8 cellular contexts compared by ENCODE assay signal in genomic region chr12:122974892-122975789, GRCh38. TPM values are rescaled to one million over a fixed set of nuclear protein-coding genes. Genes with fewer than 3 reads are reported as not detected.
DNase-seq lines count a peak whose midpoint lies in the region; ATAC-seq, FAIRE-seq and TF ChIP-seq lines count a peak whose summit lies in the region.

OGFOD2 (plus strand) TSS chr12:122975244; CDS start chr12:122975252, 8 bp downstream.

- peaks cover 33% of the 10 kb centered on the region for H3K4me1 ChIP-seq in OCI-LY1 (ENCODE audit: insufficient read depth, low read length, severe bottlenecking)
- peaks cover 42% of the 10 kb centered on the region for H3K4me1 ChIP-seq in mononuclear cell (ENCODE audit: insufficient read depth, low read length)

- no peaks in the 10 kb centered on the region for H3K9me2 ChIP-seq in OCI-LY1 (ENCODE audit: low read depth, low read length)

- peak; percentile 68 for ATAC-seq in GM21526 (IDR thresholded peaks at IDR 0.05; ENCODE audit: low FRiP score, unreplicated experiment)

- TF ChIP-seq CTCF in D721Med (IDR thresholded peaks at IDR 0.05; ENCODE audit: insufficient read depth, missing control alignments) (no peak), OCI-LY1 (IDR thresholded peaks at IDR 0.05; ENCODE audit: low read length) (no peak)

- H3K4me3 ChIP-seq in OCI-LY1 (ENCODE audit: low read depth, low read length, poor library complexity, severe bottlenecking) (peak within 1 kb of the TSS; percentile 90), mononuclear cell (ENCODE audit: low read length) (peak within 1 kb of the TSS; percentile 93)

- peak within 1 kb of the TSS; percentile 54; the same call in 1 of the 2 replicates for H2AFZ ChIP-seq in OCI-LY1 (ENCODE audit: low read length)

- H3K9ac ChIP-seq in OCI-LY1 (ENCODE audit: low read length): peak within 1 kb of the TSS; percentile 98

- no peak for FAIRE-seq in D721Med (lab: Jason Lieb, UNC)

- no peaks in the 10 kb centered on the region for H3F3A ChIP-seq in OCI-LY1 (ENCODE audit: insufficient read depth, low read length)

- H4K20me1 ChIP-seq in OCI-LY1 (ENCODE audit: insufficient read depth, low read length): no peaks in the 10 kb centered on the region

- H3K9me3 ChIP-seq in OCI-LY1 (ENCODE audit: low read length) (no peaks in the 10 kb centered on the region), mononuclear cell (ENCODE audit: low read depth, low read length) (no peaks in the 10 kb centered on the region)

- peak within 1 kb of the TSS; percentile 82 for H3K4me2 ChIP-seq in OCI-LY1 (ENCODE audit: low read length)

- no peaks in the 10 kb centered on the region for H3K79me2 ChIP-seq in OCI-LY1 (ENCODE audit: insufficient read depth, low read length)

- DNase-seq in D721Med (ENCODE audit: insufficient read length, low spot score) (peak; percentile 92), HuH-7 (ENCODE audit: low spot score) (peak; percentile 87), epidermal melanocyte (ENCODE audit: insufficient read length, low spot score) (peak; percentile 92)
- peak; percentile 95 for DNase-seq in activated CD8-positive, alpha-beta memory T cell treated with anti-CD3 and anti-CD28 coated beads, Interleukin-2, amount 50 U/mL, for 48 hours
- peak; percentile 84 to 90 for DNase-seq in stimulated activated CD8-positive, alpha-beta memory T cell treated with anti-CD3 and anti-CD28 coated beads, Interleukin-2, amount 100 ng/mL, for 48 hours (ENCODE audit: low read depth in 2 of 2)

- H3K36me3 ChIP-seq in OCI-LY1 (ENCODE audit: insufficient read depth, low read length): peaks cover 23% of the 10 kb centered on the region; the same call in 1 of the 2 replicates

- peak within 1 kb of the TSS; percentile 95 for H3K27ac ChIP-seq in OCI-LY1 (ENCODE audit: low read depth, low read length, poor library complexity, severe bottlenecking)

- H3K27me3 ChIP-seq in OCI-LY1 (ENCODE audit: insufficient read depth, low read length): no peaks in the 10 kb centered on the region
- no peaks in the 10 kb centered on the region for H3K27me3 ChIP-seq in mononuclear cell (ENCODE audit: insufficient read depth, low read length)

RNA-seq across cellular contexts. Expression of gene OGFOD2, which starts in this region (rescaled TPM):
- 4.5 TPM for total RNA-seq in mononuclear cell

Comparison
In these comparisons a context has a peak if more than half of its experiments do, and no peak if none do; other contexts are left out.
1. Peak in every context shown above with its lines: DNase-seq, ATAC-seq, H3K4me3 ChIP-seq and H3K27ac ChIP-seq.